Comparison of ENCODE assay signal across 9 cellular contexts in genomic region chr1:109912214-109912861, GRCh38. TPM values are rescaled to one million over a fixed set of nuclear protein-coding genes. Genes with fewer than 3 reads are reported as not detected.
A peak's percentile ranks its signal among the peaks of the same experiment; 100 is the strongest.
DNase-seq lines count a peak whose midpoint lies in the region; ATAC-seq, FAIRE-seq and TF ChIP-seq lines count a peak whose summit lies in the region.
"Had no signal": no experiment of that assay in that cellular context is flagged by ENCODE, and none has a peak within 500 bp of the region (broad histone marks: within the 10 kb centered on the region; RNA-seq: fewer than 3 reads in every experiment).

No MANE protein-coding gene starts in this region.

- H3K27ac ChIP-seq in iPS-20b (ENCODE audit: low read length) (no peak overlapping the region), small intestine (ENCODE audit: low read depth in 1 of 2, low read length in 1 of 2) (peak overlapping the region in 1 of 2 donors; percentile 84)

- no peaks in the 10 kb centered on the region for H3K27me3 Mint-ChIP-seq in activated naive CD8-positive, alpha-beta T cell

- 37 to 71% (median 69%) methylated on average over 4 of the region's 4 CpGs for WGBS in small intestine, 3 donors

- peak overlapping the region; percentile 93 for H3K27ac Mint-ChIP-seq in activated naive CD8-positive, alpha-beta T cell

- H3K4me3 ChIP-seq in GM12864 (ENCODE audit: low read depth, low read length) = peak overlapping the region; percentile 84
- H3K4me3 ChIP-seq in iPS-20b (ENCODE audit: low read length) = 0 out of 2 replicates have a peak overlapping the region, but pooled peaks have one; percentile 74
- H3K4me3 ChIP-seq in small intestine (ENCODE audit: low read depth in 1 of 2, low read length in 2 of 2) = peak overlapping the region; percentile 13 to 68

- TF ChIP-seq CTCF in GM12864 (IDR thresholded peaks at IDR 0.05; ENCODE audit: low read depth, low read length, missing control alignments) = no peak

- intact Hi-C loops in left colon (cut with DNase I, micrococcal nuclease) = no loop called here

- ATAC-seq in left colon = no peak
- no peak for ATAC-seq in HG02840 (IDR thresholded peaks at IDR 0.05; ENCODE audit: low FRiP score, unreplicated experiment)
- no peak for ATAC-seq in GM18517 (IDR thresholded peaks at IDR 0.05; ENCODE audit: unreplicated experiment)
- ATAC-seq in GM19463 (IDR thresholded peaks at IDR 0.05; ENCODE audit: unreplicated experiment) = no peak

- DNase-seq in GM12864 (ENCODE audit: low read depth) = no peak
- no peak for DNase-seq in small intestine
- DNase-seq in left colon = no peak
- DNase-seq: NCI-H1092 treated with DMSO at 0.1 percent for 48 hours had no signal

- peaks cover 60% of the 10 kb centered on the region for H3K27me3 ChIP-seq in iPS-20b (ENCODE audit: insufficient read depth, low read length)
- no peaks in the 10 kb centered on the region for H3K27me3 ChIP-seq in small intestine (ENCODE audit: control insufficient read depth in 2 of 2, insufficient read depth in 2 of 2, low read length in 2 of 2)

- H3K36me3 Mint-ChIP-seq in activated naive CD8-positive, alpha-beta T cell = peaks cover 18% of the 10 kb centered on the region

- peak overlapping the region; percentile 93 for H3K4me3 Mint-ChIP-seq in activated naive CD8-positive, alpha-beta T cell

- no peaks in the 10 kb centered on the region for H3K9me3 Mint-ChIP-seq in activated naive CD8-positive, alpha-beta T cell (ENCODE audit: low read depth)

- peaks cover 49% of the 10 kb centered on the region for H3K4me1 Mint-ChIP-seq in activated naive CD8-positive, alpha-beta T cell (ENCODE audit: low read depth)

- FAIRE-seq in small intestine (lab: Jason Lieb, UNC) = no peak

- H3K4me1 ChIP-seq in iPS-20b (ENCODE audit: insufficient read depth, low read length) (peaks cover 12% of the 10 kb centered on the region; the same call in 1 of the 2 replicates), small intestine (ENCODE audit: control insufficient read depth in 2 of 2, insufficient read depth in 1 of 2, low read depth in 1 of 2, low read length in 1 of 2) (no peaks in the 10 kb centered on the region)

- H3K9me3 ChIP-seq in iPS-20b (ENCODE audit: insufficient read depth, low read depth, low read length) (no peaks in the 10 kb centered on the region), small intestine (ENCODE audit: control insufficient read depth, low read depth) (no peaks in the 10 kb centered on the region)

- H3K9ac ChIP-seq in iPS-20b (ENCODE audit: low read depth, low read length) = 0 out of 2 replicates have a peak overlapping the region, but pooled peaks have one; percentile 9

- H3K36me3 ChIP-seq in iPS-20b (ENCODE audit: insufficient read depth, low read depth, low read length) = 0 out of 2 replicates have a peak, but pooled peaks cover under 1% of the 10 kb centered on the region
- H3K36me3 ChIP-seq in small intestine (ENCODE audit: control insufficient read depth in 2 of 2, insufficient read depth in 2 of 2, low read length in 2 of 2) = no peaks in the 10 kb centered on the region

RNA-seq across cellular contexts. Expression of gene CSF1, which starts 1.7 kb away (rescaled TPM):
- 10 to 100 TPM in 1 of 3 donors, 1 to 10 TPM in 1, under 1 TPM in 1; 0.89 to 15.5 (median 1.1) TPM for polyA plus RNA-seq in small intestine
- total RNA-seq in left colon = 10 to 100 TPM in 1 of 2 donors, 1 to 10 TPM in 1; 9.5 to 20.2 TPM
